2 cellular contexts compared by ENCODE assay signal in the genomic region with DNA sequence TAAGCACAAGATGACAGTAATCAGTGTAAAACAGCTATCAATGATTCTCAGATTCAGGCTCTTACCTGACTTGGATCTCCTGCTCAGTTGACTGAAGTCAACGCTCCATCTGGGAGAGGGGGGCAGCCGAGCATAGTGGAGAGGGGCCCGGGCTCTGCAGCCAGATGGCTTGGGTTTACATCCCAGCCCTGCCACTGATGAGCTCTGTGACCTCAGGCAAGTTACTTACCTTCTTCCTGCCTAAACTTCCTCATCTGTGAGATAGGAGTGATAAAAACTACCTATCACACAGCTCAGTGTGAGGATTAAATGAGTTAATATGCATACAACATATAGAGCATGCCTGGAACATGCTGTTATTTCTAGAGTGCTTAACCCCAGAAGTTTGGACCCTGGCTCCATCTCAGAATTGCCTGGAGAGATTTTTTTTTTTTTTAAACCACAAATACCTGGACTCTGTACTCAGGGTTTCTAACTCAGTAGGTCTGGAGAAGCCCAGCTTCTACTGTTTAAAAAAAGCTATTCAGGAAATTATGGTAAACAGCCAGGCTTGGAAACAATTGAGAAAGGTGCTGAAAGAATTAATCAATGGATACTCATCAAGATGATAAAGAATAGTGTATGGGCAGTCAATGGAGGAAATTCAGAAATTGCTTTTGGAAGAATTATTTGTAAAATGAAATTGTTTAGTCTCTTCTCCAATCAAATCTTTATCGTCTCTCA.
TF ChIP-seq lines count a peak whose summit lies in the region.

No MANE protein-coding gene starts in this region.

TF ChIP-seq in SK-N-SH, 30 proteins besides CTCF, POLR2A, EP300 and RAD21 (continued from another document):
- TF ChIP-seq, protein P1, sequence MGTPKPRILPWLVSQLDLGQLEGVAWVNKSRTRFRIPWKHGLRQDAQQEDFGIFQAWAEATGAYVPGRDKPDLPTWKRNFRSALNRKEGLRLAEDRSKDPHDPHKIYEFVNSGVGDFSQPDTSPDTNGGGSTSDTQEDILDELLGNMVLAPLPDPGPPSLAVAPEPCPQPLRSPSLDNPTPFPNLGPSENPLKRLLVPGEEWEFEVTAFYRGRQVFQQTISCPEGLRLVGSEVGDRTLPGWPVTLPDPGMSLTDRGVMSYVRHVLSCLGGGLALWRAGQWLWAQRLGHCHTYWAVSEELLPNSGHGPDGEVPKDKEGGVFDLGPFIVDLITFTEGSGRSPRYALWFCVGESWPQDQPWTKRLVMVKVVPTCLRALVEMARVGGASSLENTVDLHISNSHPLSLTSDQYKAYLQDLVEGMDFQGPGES (IDR thresholded peaks at IDR 0.05; ENCODE audit: low read depth, low read length), result no peak
- TF ChIP-seq NRF1 (IDR thresholded peaks at IDR 0.05; ENCODE audit: low read depth, low read length), result no peak
- TF ChIP-seq, protein P2, sequence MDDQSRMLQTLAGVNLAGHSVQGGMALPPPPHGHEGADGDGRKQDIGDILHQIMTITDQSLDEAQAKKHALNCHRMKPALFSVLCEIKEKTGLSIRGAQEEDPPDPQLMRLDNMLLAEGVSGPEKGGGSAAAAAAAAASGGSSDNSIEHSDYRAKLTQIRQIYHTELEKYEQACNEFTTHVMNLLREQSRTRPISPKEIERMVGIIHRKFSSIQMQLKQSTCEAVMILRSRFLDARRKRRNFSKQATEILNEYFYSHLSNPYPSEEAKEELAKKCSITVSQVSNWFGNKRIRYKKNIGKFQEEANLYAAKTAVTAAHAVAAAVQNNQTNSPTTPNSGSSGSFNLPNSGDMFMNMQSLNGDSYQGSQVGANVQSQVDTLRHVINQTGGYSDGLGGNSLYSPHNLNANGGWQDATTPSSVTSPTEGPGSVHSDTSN (IDR thresholded peaks at IDR 0.05), result no peak
- TF ChIP-seq RXRA (IDR thresholded peaks at IDR 0.05; ENCODE audit: borderline replicate concordance, low read depth), result no peak
- TF ChIP-seq, protein P3, sequence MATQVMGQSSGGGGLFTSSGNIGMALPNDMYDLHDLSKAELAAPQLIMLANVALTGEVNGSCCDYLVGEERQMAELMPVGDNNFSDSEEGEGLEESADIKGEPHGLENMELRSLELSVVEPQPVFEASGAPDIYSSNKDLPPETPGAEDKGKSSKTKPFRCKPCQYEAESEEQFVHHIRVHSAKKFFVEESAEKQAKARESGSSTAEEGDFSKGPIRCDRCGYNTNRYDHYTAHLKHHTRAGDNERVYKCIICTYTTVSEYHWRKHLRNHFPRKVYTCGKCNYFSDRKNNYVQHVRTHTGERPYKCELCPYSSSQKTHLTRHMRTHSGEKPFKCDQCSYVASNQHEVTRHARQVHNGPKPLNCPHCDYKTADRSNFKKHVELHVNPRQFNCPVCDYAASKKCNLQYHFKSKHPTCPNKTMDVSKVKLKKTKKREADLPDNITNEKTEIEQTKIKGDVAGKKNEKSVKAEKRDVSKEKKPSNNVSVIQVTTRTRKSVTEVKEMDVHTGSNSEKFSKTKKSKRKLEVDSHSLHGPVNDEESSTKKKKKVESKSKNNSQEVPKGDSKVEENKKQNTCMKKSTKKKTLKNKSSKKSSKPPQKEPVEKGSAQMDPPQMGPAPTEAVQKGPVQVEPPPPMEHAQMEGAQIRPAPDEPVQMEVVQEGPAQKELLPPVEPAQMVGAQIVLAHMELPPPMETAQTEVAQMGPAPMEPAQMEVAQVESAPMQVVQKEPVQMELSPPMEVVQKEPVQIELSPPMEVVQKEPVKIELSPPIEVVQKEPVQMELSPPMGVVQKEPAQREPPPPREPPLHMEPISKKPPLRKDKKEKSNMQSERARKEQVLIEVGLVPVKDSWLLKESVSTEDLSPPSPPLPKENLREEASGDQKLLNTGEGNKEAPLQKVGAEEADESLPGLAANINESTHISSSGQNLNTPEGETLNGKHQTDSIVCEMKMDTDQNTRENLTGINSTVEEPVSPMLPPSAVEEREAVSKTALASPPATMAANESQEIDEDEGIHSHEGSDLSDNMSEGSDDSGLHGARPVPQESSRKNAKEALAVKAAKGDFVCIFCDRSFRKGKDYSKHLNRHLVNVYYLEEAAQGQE (IDR thresholded peaks at IDR 0.05; ENCODE audit: low read depth, low read length), result no peak
- no peak for TF ChIP-seq TAF1 (IDR thresholded peaks at IDR 0.05; ENCODE audit: borderline replicate concordance, low read depth, low read length)
- TF ChIP-seq SMC3 (IDR thresholded peaks at IDR 0.05; ENCODE audit: low read depth, low read length), result no peak
- no peak for TF ChIP-seq RFX5 (IDR thresholded peaks at IDR 0.05; ENCODE audit: low read length)
- TF ChIP-seq GABPA (IDR thresholded peaks at IDR 0.05; ENCODE audit: low read depth), result no peak
- TF ChIP-seq, protein P4, sequence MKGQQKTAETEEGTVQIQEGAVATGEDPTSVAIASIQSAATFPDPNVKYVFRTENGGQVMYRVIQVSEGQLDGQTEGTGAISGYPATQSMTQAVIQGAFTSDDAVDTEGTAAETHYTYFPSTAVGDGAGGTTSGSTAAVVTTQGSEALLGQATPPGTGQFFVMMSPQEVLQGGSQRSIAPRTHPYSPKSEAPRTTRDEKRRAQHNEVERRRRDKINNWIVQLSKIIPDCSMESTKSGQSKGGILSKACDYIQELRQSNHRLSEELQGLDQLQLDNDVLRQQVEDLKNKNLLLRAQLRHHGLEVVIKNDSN (IDR thresholded peaks at IDR 0.05; ENCODE audit: borderline replicate concordance, low read depth), result no peak
- no peak for TF ChIP-seq TCF12 (IDR thresholded peaks at IDR 0.05)
- TF ChIP-seq, protein P5, sequence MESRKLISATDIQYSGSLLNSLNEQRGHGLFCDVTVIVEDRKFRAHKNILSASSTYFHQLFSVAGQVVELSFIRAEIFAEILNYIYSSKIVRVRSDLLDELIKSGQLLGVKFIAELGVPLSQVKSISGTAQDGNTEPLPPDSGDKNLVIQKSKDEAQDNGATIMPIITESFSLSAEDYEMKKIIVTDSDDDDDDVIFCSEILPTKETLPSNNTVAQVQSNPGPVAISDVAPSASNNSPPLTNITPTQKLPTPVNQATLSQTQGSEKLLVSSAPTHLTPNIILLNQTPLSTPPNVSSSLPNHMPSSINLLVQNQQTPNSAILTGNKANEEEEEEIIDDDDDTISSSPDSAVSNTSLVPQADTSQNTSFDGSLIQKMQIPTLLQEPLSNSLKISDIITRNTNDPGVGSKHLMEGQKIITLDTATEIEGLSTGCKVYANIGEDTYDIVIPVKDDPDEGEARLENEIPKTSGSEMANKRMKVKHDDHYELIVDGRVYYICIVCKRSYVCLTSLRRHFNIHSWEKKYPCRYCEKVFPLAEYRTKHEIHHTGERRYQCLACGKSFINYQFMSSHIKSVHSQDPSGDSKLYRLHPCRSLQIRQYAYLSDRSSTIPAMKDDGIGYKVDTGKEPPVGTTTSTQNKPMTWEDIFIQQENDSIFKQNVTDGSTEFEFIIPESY (IDR thresholded peaks at IDR 0.05; ENCODE audit: borderline replicate concordance, low read depth), result no peak
- TF ChIP-seq FOXJ3 (CRISPR knock-in tag; IDR thresholded peaks at IDR 0.05), result no peak
- TF ChIP-seq, protein P6, sequence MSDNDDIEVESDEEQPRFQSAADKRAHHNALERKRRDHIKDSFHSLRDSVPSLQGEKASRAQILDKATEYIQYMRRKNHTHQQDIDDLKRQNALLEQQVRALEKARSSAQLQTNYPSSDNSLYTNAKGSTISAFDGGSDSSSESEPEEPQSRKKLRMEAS (IDR thresholded peaks at IDR 0.05; ENCODE audit: low read depth), result no peak
- TF ChIP-seq GATA2 (CRISPR knock-in tag; IDR thresholded peaks at IDR 0.05), result no peak
- no peak for TF ChIP-seq CHD2 (IDR thresholded peaks at IDR 0.05; ENCODE audit: low read length, partially characterized antibody)

TF ChIP-seq in SK-N-SH treated with all-trans-retinoic acid at 6 μM for 48 hours, 23 proteins besides CTCF, POLR2A, EP300 and RAD21 (continued from another document):
- TF ChIP-seq, protein P7, sequence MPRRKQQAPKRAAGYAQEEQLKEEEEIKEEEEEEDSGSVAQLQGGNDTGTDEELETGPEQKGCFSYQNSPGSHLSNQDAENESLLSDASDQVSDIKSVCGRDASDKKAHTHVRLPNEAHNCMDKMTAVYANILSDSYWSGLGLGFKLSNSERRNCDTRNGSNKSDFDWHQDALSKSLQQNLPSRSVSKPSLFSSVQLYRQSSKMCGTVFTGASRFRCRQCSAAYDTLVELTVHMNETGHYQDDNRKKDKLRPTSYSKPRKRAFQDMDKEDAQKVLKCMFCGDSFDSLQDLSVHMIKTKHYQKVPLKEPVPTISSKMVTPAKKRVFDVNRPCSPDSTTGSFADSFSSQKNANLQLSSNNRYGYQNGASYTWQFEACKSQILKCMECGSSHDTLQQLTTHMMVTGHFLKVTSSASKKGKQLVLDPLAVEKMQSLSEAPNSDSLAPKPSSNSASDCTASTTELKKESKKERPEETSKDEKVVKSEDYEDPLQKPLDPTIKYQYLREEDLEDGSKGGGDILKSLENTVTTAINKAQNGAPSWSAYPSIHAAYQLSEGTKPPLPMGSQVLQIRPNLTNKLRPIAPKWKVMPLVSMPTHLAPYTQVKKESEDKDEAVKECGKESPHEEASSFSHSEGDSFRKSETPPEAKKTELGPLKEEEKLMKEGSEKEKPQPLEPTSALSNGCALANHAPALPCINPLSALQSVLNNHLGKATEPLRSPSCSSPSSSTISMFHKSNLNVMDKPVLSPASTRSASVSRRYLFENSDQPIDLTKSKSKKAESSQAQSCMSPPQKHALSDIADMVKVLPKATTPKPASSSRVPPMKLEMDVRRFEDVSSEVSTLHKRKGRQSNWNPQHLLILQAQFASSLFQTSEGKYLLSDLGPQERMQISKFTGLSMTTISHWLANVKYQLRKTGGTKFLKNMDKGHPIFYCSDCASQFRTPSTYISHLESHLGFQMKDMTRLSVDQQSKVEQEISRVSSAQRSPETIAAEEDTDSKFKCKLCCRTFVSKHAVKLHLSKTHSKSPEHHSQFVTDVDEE (CRISPR knock-in tag; IDR thresholded peaks at IDR 0.05), result no peak
- TF ChIP-seq TCF4 (CRISPR knock-in tag; IDR thresholded peaks at IDR 0.05; ENCODE audit: borderline replicate concordance) (no peak), ZNF8 (CRISPR knock-in tag; IDR thresholded peaks at IDR 0.05) (no peak)
- TF ChIP-seq, protein P8, sequence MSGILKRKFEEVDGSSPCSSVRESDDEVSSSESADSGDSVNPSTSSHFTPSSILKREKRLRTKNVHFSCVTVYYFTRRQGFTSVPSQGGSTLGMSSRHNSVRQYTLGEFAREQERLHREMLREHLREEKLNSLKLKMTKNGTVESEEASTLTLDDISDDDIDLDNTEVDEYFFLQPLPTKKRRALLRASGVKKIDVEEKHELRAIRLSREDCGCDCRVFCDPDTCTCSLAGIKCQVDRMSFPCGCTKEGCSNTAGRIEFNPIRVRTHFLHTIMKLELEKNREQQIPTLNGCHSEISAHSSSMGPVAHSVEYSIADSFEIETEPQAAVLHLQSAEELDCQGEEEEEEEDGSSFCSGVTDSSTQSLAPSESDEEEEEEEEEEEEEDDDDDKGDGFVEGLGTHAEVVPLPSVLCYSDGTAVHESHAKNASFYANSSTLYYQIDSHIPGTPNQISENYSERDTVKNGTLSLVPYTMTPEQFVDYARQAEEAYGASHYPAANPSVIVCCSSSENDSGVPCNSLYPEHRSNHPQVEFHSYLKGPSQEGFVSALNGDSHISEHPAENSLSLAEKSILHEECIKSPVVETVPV (CRISPR knock-in tag; IDR thresholded peaks at IDR 0.05), result no peak
TF ChIP-seq in SK-N-SH treated with all-trans-retinoic acid at 6 μM for 48 hours: peak in this region for 0.
